ENCODE assay signal across 32 cellular contexts in the genomic region with DNA sequence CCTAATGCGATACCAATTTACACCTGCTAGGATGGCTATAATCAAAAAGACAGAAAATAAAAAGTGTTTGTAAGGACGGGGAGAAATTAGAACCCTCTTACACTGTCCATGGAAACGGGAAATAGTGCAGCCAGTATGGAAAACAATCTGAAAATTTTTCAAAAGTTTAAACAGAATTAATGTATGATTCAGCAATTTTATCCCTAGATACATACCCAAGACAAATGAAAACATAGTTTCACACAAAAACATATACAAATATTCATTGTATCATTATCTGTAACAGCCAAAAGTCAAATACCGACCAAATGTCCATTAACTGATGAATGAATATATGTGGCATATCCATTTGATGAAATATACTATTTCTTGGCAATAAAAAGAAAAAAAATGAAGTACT.
DNase-seq lines count a peak whose midpoint lies in the region; ATAC-seq, FAIRE-seq and TF ChIP-seq lines count a peak whose summit lies in the region.
"Had no signal": no experiment of that assay in that cellular context is flagged by ENCODE, and none has a peak within 500 bp of the region (broad histone marks: within the 10 kb centered on the region; RNA-seq: fewer than 3 reads in every experiment).

No MANE protein-coding gene starts in this region.

- H3K4me2 ChIP-seq in HepG2 (ENCODE audit: low read depth, low read length) (no peak overlapping the region), A549 (no peak overlapping the region), K562 (ENCODE audit: insufficient read depth, low read length) (no peak overlapping the region)
- H3K4me2 ChIP-seq: BLaER1; BLaER1 treated with 17β-estradiol and CSF1 and Interleukin-3, amounts not matched to agents 10 nM and 100 nM had no signal

- TF ChIP-seq CTCF in HepG2 (CRISPR knock-in tag; IDR thresholded peaks at IDR 0.05) (no peak), right lobe of liver (IDR thresholded peaks at IDR 0.05) (no peak), A549 (IDR thresholded peaks at IDR 0.05) (no peak), K562 (IDR thresholded peaks at IDR 0.05 in 2 of 3, conservative IDR thresholded peaks at IDR 0.05 in 1 of 3; ENCODE audit: insufficient read depth in 2 of 3, low read depth in 1 of 3, low read length in 3 of 3) (no peak)

- BruUV-seq in HepG2 (replicated peaks; lab: Mats Ljungman, UMichigan): no TSS peak
- no TSS peak for BruUV-seq in K562 (replicated peaks; lab: Mats Ljungman, UMichigan)

- H3K9me1 ChIP-seq in K562 (ENCODE audit: control insufficient read depth, insufficient read depth, low read length): no peaks in the 10 kb centered on the region

- DNase-seq in HepG2 (ENCODE audit: low spot score) (no peak), right lobe of liver (no peak), A549 (ENCODE audit: low read depth in 1 of 2, low spot score in 1 of 2) (no peak), K562 (ENCODE audit: extremely low read depth in 1 of 4, low spot score in 3 of 4) (no peak), occipital lobe (lab: John Stamatoyannopoulos, UW) (no peak)
- DNase-seq: 8988T; ACHN; AML-193; BE2C; C1 segment of cervical spinal cord; Caco-2; Calu3; CD4-positive, alpha-beta memory T cell; CD4-positive, alpha-beta T cell; CD4-positive, CD25-positive, alpha-beta regulatory T cell; CD8-positive, alpha-beta memory T cell; CD8-positive, alpha-beta T cell; COR-L47; DMS 273 treated with DMSO at 0.1 percent for 48 hours; DMS153; DMS53; DMS79; DMS79 treated with DMSO at 0.1 percent for 48 hours; DND-41; EL had no signal

- WGBS in HepG2 (ENCODE audit: low lambda C conversion rate): 1% methylated on average over 4 of the region's 4 CpGs
- WGBS in right lobe of liver (ENCODE audit: insufficient coverage, low coverage, low lambda C conversion rate, missing lambda C conversion rate): 63% methylated on average over 4 of the region's 4 CpGs
- 10% methylated on average over 4 of the region's 4 CpGs for WGBS in A549 (ENCODE audit: missing lambda C conversion rate)
- 9% methylated on average over 4 of the region's 4 CpGs for WGBS in K562 (ENCODE audit: insufficient coverage, low coverage, missing lambda C conversion rate)

- H3K36me3 ChIP-seq in HepG2 (replicated peaks in 1 of 2; ENCODE audit: control insufficient read depth in 1 of 2, insufficient read depth in 2 of 2, low read length in 2 of 2): no peaks in the 10 kb centered on the region
- no peaks in the 10 kb centered on the region for H3K36me3 ChIP-seq in right lobe of liver
- H3K36me3 ChIP-seq in K562 (ENCODE audit: control insufficient read depth, insufficient read depth, low read length): no peaks in the 10 kb centered on the region
- H3K36me3 ChIP-seq: BE2C; BLaER1; BLaER1 treated with 17β-estradiol and CSF1 and Interleukin-3, amounts not matched to agents 10 nM and 100 nM had no signal

- H3K9me3 ChIP-seq in HepG2 (ENCODE audit: low read length): peaks cover 22% of the 10 kb centered on the region
- no peaks in the 10 kb centered on the region for H3K9me3 ChIP-seq in right lobe of liver
- no peaks in the 10 kb centered on the region for H3K9me3 ChIP-seq in A549
- no peaks in the 10 kb centered on the region for H3K9me3 ChIP-seq in K562 (replicated peaks; ENCODE audit: control insufficient read depth, insufficient read depth, low read depth, low read length)
- H3K9me3 ChIP-seq: BE2C, BLaER1, Caco-2 had no signal

- CTCF ChIA-PET in HepG2 (lab: Yijun Ruan, JAX; ENCODE audit: low intra/inter-chr PET ratio, low total read pairs) (no interaction called here), A549 (lab: Yijun Ruan, JAX) (no interaction called here), K562 (lab: Yijun Ruan, JAX; ENCODE audit: low intra/inter-chr PET ratio) (interaction anchor here (0.7 kb wide), 1 partner anchor 363 kb away, joined by 4 read pairs; no protein-coding TSS in a partner anchor)

- H3K4me3 ChIP-seq in HepG2 (replicated peaks in 1 of 3; ENCODE audit: insufficient read depth in 1 of 3, low read depth in 2 of 3, low read length in 3 of 3) (no peak overlapping the region), right lobe of liver (no peak overlapping the region), A549 (no peak overlapping the region), K562 (no peak overlapping the region)
- H3K4me3 ChIP-seq: BLaER1; BLaER1 treated with 17β-estradiol and CSF1 and Interleukin-3, amounts not matched to agents 10 nM and 100 nM had no signal

- H3K27ac ChIP-seq in HepG2 (ENCODE audit: extremely low read length, insufficient read depth, low read length) (no peak overlapping the region), right lobe of liver (no peak overlapping the region), A549 (no peak overlapping the region), K562 (ENCODE audit: extremely low read depth, low read depth, low read length) (no peak overlapping the region)
- H3K27ac ChIP-seq: 22Rv1; BLaER1; BLaER1 treated with 17β-estradiol and CSF1 and Interleukin-3, amounts not matched to agents 10 nM and 100 nM; C4-2B had no signal

- H2AFZ ChIP-seq in HepG2 (ENCODE audit: low read length) (no peak overlapping the region), K562 (ENCODE audit: low read depth, low read length) (no peak overlapping the region)

- in situ Hi-C loops in HepG2 (cut with HindIII; ENCODE audit: extremely low pct_ligation_motif_present, low pct_unique_long_range_greater_than_20kb): no loop called here
- in situ Hi-C loops in K562 (cut with MboI): no loop called here

- H3K4me1 ChIP-seq in HepG2 (ENCODE audit: insufficient read depth, low read length) (no peaks in the 10 kb centered on the region), right lobe of liver (no peaks in the 10 kb centered on the region), A549 (no peaks in the 10 kb centered on the region), K562 (replicated peaks in 1 of 2; ENCODE audit: control insufficient read depth in 2 of 2, insufficient read depth in 2 of 2, low read length in 2 of 2) (no peaks in the 10 kb centered on the region)
- H3K4me1 ChIP-seq: BE2C; BLaER1; BLaER1 treated with 17β-estradiol and CSF1 and Interleukin-3, amounts not matched to agents 10 nM and 100 nM; Caco-2 had no signal

- TF ChIP-seq EP300 in HepG2 (IDR thresholded peaks at IDR 0.05; ENCODE audit: low read depth in 2 of 2, low read length in 2 of 2): no peak
- TF ChIP-seq EP300 in HepG2 (CRISPR knock-in tag; IDR thresholded peaks at IDR 0.05; ENCODE audit: borderline replicate concordance): no peak
- no peak for TF ChIP-seq EP300 in A549 (IDR thresholded peaks at IDR 0.05)
- no peak for TF ChIP-seq EP300 in K562 (IDR thresholded peaks at IDR 0.05; ENCODE audit: low read length)

- H3K79me2 ChIP-seq in HepG2 (ENCODE audit: insufficient read depth, low read length): no peaks in the 10 kb centered on the region
- no peaks in the 10 kb centered on the region for H3K79me2 ChIP-seq in K562 (ENCODE audit: control insufficient read depth, insufficient read depth, low read length)

- POLR2A ChIA-PET in HepG2 (lab: Yijun Ruan, JAX): no interaction called here
- POLR2A ChIA-PET in A549 (lab: Yijun Ruan, JAX): no interaction called here
- POLR2A ChIA-PET in K562 (lab: Yijun Ruan, JAX): no interaction called here

- H3K9ac ChIP-seq in HepG2 (ENCODE audit: insufficient read depth, low read depth, low read length): no peak overlapping the region
- H3K9ac ChIP-seq in K562 (ENCODE audit: insufficient read depth in 1 of 2, low read depth in 2 of 2, low read length in 2 of 2): no peak overlapping the region
- H3K9ac ChIP-seq: BLaER1; BLaER1 treated with 17β-estradiol and CSF1 and Interleukin-3, amounts not matched to agents 10 nM and 100 nM had no signal

- no peak for TF ChIP-seq RAD21 in HepG2 (CRISPR knock-in tag; IDR thresholded peaks at IDR 0.05)
- no peak for TF ChIP-seq RAD21 in A549 (conservative IDR thresholded peaks at IDR 0.05 in 1 of 2, IDR thresholded peaks at IDR 0.05 in 1 of 2)
- no peak for TF ChIP-seq RAD21 in K562 (CRISPR knock-in tag; conservative IDR thresholded peaks at IDR 0.05 in 1 of 2, IDR thresholded peaks at IDR 0.05 in 1 of 2)

- no peak for ATAC-seq in HepG2
- no peak for ATAC-seq in right lobe of liver
- no peak for ATAC-seq in A549
- no peak for ATAC-seq in K562
- ATAC-seq in HG02884 (IDR thresholded peaks at IDR 0.05; ENCODE audit: unreplicated experiment): no peak
- ATAC-seq: CD8-positive, alpha-beta T cell had no signal

- intact Hi-C loops in HepG2 (cut with micrococcal nuclease; ENCODE audit: unreplicated experiment): no loop called here
- intact Hi-C loops in right lobe of liver (cut with DNase I): no loop called here
- intact Hi-C loops in K562 (cut with micrococcal nuclease): no loop called here

- TF ChIP-seq POLR2A in HepG2 (IDR thresholded peaks at IDR 0.05; ENCODE audit: insufficient read depth in 1 of 2, low read depth in 2 of 2, low read length in 2 of 2) (no peak), right lobe of liver (IDR thresholded peaks at IDR 0.05) (no peak), A549 (IDR thresholded peaks at IDR 0.05; ENCODE audit: low read length) (no peak), K562 (conservative IDR thresholded peaks at IDR 0.05) (no peak)

- FAIRE-seq in HepG2 (lab: Jason Lieb, UNC) (no peak), A549 (lab: Jason Lieb, UNC) (no peak), K562 (lab: Jason Lieb, UNC) (no peak)
- FAIRE-seq: A204.1, D721Med had no signal

- H3K27me3 ChIP-seq in HepG2 (ENCODE audit: control insufficient read depth in 1 of 2, insufficient read depth in 2 of 2, low read length in 2 of 2) (no peaks in the 10 kb centered on the region; a peak in 1 of 5 replicates), right lobe of liver (no peaks in the 10 kb centered on the region), K562 (ENCODE audit: control insufficient read depth in 2 of 2, insufficient read depth in 2 of 2, low read length in 2 of 2) (no peaks in the 10 kb centered on the region)
- H3K27me3 ChIP-seq: BE2C; BLaER1; BLaER1 treated with 17β-estradiol and CSF1 and Interleukin-3, amounts not matched to agents 10 nM and 100 nM had no signal

- H4K20me1 ChIP-seq in HepG2 (ENCODE audit: insufficient read depth, low read length): no peaks in the 10 kb centered on the region
- H4K20me1 ChIP-seq in K562 (replicated peaks; ENCODE audit: control insufficient read depth, insufficient read depth, low read length): no peaks in the 10 kb centered on the region; the same call in 1 of the 2 replicates
- H4K20me1 ChIP-seq: BLaER1; BLaER1 treated with 17β-estradiol and CSF1 and Interleukin-3, amounts not matched to agents 10 nM and 100 nM had no signal

TF ChIP-seq in HepG2, 621 proteins besides CTCF, POLR2A, EP300 and RAD21 (continues in another document):
- TF ChIP-seq MAFK (conservative IDR thresholded peaks at IDR 0.05 in 1 of 2, IDR thresholded peaks at IDR 0.05 in 1 of 2; ENCODE audit: low read length in 2 of 2) (peak; percentile 27 to 69; a peak in 3 of 4 replicates), ZNF75D (CRISPR knock-in tag; IDR thresholded peaks at IDR 0.05; ENCODE audit: borderline replicate concordance) (no peak)

TF ChIP-seq in A549, 52 proteins besides CTCF, POLR2A, EP300 and RAD21:
- TF ChIP-seq MAFK (IDR thresholded peaks at IDR 0.05; ENCODE audit: partially characterized antibody) (peak; percentile 52), SMC3 (IDR thresholded peaks at IDR 0.05) (no peak)

TF ChIP-seq in K562, 482 proteins besides CTCF, POLR2A, EP300 and RAD21 (continues in another document):
- 0 out of 2 replicates have a peak, but pooled peaks have one; percentile 7 for TF ChIP-seq MAFK (IDR thresholded peaks at IDR 0.05; ENCODE audit: low read length)
- no peak for TF ChIP-seq NR2C1 (IDR thresholded peaks at IDR 0.05)
- no peak for TF ChIP-seq NR2C1 (tag; IDR thresholded peaks at IDR 0.05)
- peak; percentile 44 for TF ChIP-seq MAFG (tag; conservative IDR thresholded peaks at IDR 0.05)
- TF ChIP-seq ZNF316 (IDR thresholded peaks at IDR 0.05): peak; percentile 77
